ENCODE assay signal across 21 cellular contexts in genomic region chr6:23213651-23214050, GRCh38.
"Had no signal": no experiment of that assay in that cellular context is flagged by ENCODE, and none has a peak within 500 bp of the region (broad histone marks: within the 10 kb centered on the region; RNA-seq: fewer than 3 reads in every experiment).

No MANE protein-coding gene starts in this region.

- H3K27me3 ChIP-seq: cardiac muscle cell, esophagus squamous epithelium, gastrocnemius medialis, heart right ventricle, left lung, pancreas, tibial nerve, uterus had no signal

- H3K9me3 ChIP-seq: esophagus squamous epithelium, gastrocnemius medialis, mucosa of descending colon, pancreas, uterus had no signal

- H3K36me3 ChIP-seq: cardiac muscle cell, esophagus squamous epithelium, gastrocnemius medialis, heart right ventricle, left lung, pancreas, tibial nerve, uterus had no signal

- FAIRE-seq: colon, endometrium, pancreas had no signal

- ATAC-seq: activated CD8-positive, alpha-beta T cell treated with anti-CD3 and anti-CD28 coated beads, Interleukin-2, amount 10 ng/mL, durations not matched to agents 7 days and 5 days; gastrocnemius medialis; heart right ventricle; left lung; mucosa of descending colon; naive thymus-derived CD8-positive, alpha-beta T cell; pancreas; stimulated activated naive B cell treated with anti-CD40 and anti-IgM and Interleukin-4, amounts not matched to agents 10 μg/mL and 1 μg/mL and 100 μg/mL, for 72 hours had no signal

- H3K4me1 ChIP-seq: esophagus squamous epithelium, gastrocnemius medialis, heart right ventricle, left lung, pancreas, tibial nerve, uterus had no signal

- H3K27ac ChIP-seq: cardiac muscle cell, esophagus squamous epithelium, gastrocnemius medialis, heart right ventricle, left lung, pancreas, tibial nerve, uterus had no signal

- DNase-seq: activated CD4-positive, alpha-beta T cell treated with anti-CD3 and anti-CD28 coated beads, Interleukin-2, amount 10 ng/mL, durations not matched to agents 24 days and 14 days; activated CD4-positive, CD25-positive, alpha-beta regulatory T cell; activated CD8-positive, alpha-beta memory T cell treated with anti-CD3 and anti-CD28 coated beads, Interleukin-2, amount 50 U/mL, for 4 hours; activated CD8-positive, alpha-beta T cell treated with anti-CD3 and anti-CD28 coated beads, Interleukin-2, amount 10 ng/mL, durations not matched to agents 7 days and 5 days; activated gamma-delta T cell treated with Interleukin-2 at 50 U/mL for 16 hours; anterior cingulate cortex; esophagus squamous epithelium; gastrocnemius medialis; heart right ventricle; left lung; mucosa of descending colon; naive thymus-derived CD8-positive, alpha-beta T cell; pancreas; stimulated activated CD4-positive, alpha-beta T cell treated with anti-CD3 and anti-CD28 coated beads, Interleukin-4, amount 100 ng/mL, for 1 hour; stimulated activated naive B cell treated with anti-CD40 and anti-IgM and Interleukin-4, amounts not matched to agents 10 μg/mL and 1 μg/mL and 100 μg/mL, for 72 hours; SW 1271; uterus had no signal

- H3K4me3 ChIP-seq: cardiac muscle cell, esophagus squamous epithelium, gastrocnemius medialis, heart right ventricle, left lung, mucosa of descending colon, pancreas, tibial nerve, uterus had no signal
